In genomic region chr10:118732253-118733194, GRCh38 we compare ENCODE assay signal across 10 cellular contexts. TPM values are rescaled to one million over a fixed set of nuclear protein-coding genes. Genes with fewer than 3 reads are reported as not detected.
A peak's percentile ranks its signal among the peaks of the same experiment; 100 is the strongest.
DNase-seq lines count a peak whose midpoint lies in the region; ATAC-seq and TF ChIP-seq lines count a peak whose summit lies in the region.
"Had no signal": no experiment of that assay in that cellular context is flagged by ENCODE, and none has a peak within 500 bp of the region (broad histone marks: within the 10 kb centered on the region; RNA-seq: fewer than 3 reads in every experiment).

No MANE protein-coding gene starts in this region.

- H3K27me3 ChIP-seq in vagina: no peaks in the 10 kb centered on the region

- TF ChIP-seq CTCF in neural crest cell (conservative IDR thresholded peaks at IDR 0.05) (no peak), vagina (IDR thresholded peaks at IDR 0.05) (no peak)

- H3K9me3 ChIP-seq in vagina: no peaks in the 10 kb centered on the region

- H3K4me1 Mint-ChIP-seq in activated T-helper 1 cell treated with anti-CD3 and anti-CD28 coated beads, Interleukin-12 subunit alpha, Interleukin-12 subunit beta, Interleukin-2, Interleukin-4 antibody, amounts not matched to agents 30 ng/mL and 10 ng/mL and 1 ng/mL, durations not matched to agents 14 hours and 24 hours and 36 hours (ENCODE audit: low read depth): peaks cover 52% of the 10 kb centered on the region
- peaks cover 13% of the 10 kb centered on the region for H3K4me1 Mint-ChIP-seq in neural crest cell

- ATAC-seq in HG02798 (IDR thresholded peaks at IDR 0.05; ENCODE audit: poor library complexity, unreplicated experiment) (peak; percentile 80), HG02981 (IDR thresholded peaks at IDR 0.05; ENCODE audit: unreplicated experiment) (no peak)

- no peaks in the 10 kb centered on the region for H3K27me3 Mint-ChIP-seq in activated T-helper 1 cell treated with anti-CD3 and anti-CD28 coated beads, Interleukin-12 subunit alpha, Interleukin-12 subunit beta, Interleukin-2, Interleukin-4 antibody, amounts not matched to agents 30 ng/mL and 10 ng/mL and 1 ng/mL, durations not matched to agents 14 hours and 24 hours and 36 hours (ENCODE audit: insufficient read depth)
- H3K27me3 Mint-ChIP-seq in neural crest cell (ENCODE audit: low read depth): no peaks in the 10 kb centered on the region

- H3K4me3 Mint-ChIP-seq in activated T-helper 1 cell treated with anti-CD3 and anti-CD28 coated beads, Interleukin-12 subunit alpha, Interleukin-12 subunit beta, Interleukin-2, Interleukin-4 antibody, amounts not matched to agents 30 ng/mL and 10 ng/mL and 1 ng/mL, durations not matched to agents 14 hours and 24 hours and 36 hours: peak overlapping the region; percentile 28
- no peak overlapping the region for H3K4me3 Mint-ChIP-seq in neural crest cell

- H3K36me3 Mint-ChIP-seq in activated T-helper 1 cell treated with anti-CD3 and anti-CD28 coated beads, Interleukin-12 subunit alpha, Interleukin-12 subunit beta, Interleukin-2, Interleukin-4 antibody, amounts not matched to agents 30 ng/mL and 10 ng/mL and 1 ng/mL, durations not matched to agents 14 hours and 24 hours and 36 hours (ENCODE audit: low read depth): peaks cover 9% of the 10 kb centered on the region
- H3K36me3 Mint-ChIP-seq in neural crest cell (ENCODE audit: low read depth): no peaks in the 10 kb centered on the region

- intact Hi-C loops in activated T-helper 1 cell treated with anti-CD3 and anti-CD28 coated beads, Interleukin-12 subunit alpha, Interleukin-12 subunit beta, Interleukin-2, Interleukin-4 antibody, amounts not matched to agents 30 ng/mL and 10 ng/mL and 1 ng/mL, durations not matched to agents 14 hours and 24 hours and 36 hours (cut with micrococcal nuclease): loop anchor here (1.0 kb wide), 1 partner anchor 20 kb away; no protein-coding TSS in a partner anchor
- intact Hi-C loops in vagina (cut with DNase I): no loop called here

- no peak overlapping the region for H3K27ac Mint-ChIP-seq in activated T-helper 1 cell treated with anti-CD3 and anti-CD28 coated beads, Interleukin-12 subunit alpha, Interleukin-12 subunit beta, Interleukin-2, Interleukin-4 antibody, amounts not matched to agents 30 ng/mL and 10 ng/mL and 1 ng/mL, durations not matched to agents 14 hours and 24 hours and 36 hours
- peak overlapping the region; percentile 43 for H3K27ac Mint-ChIP-seq in neural crest cell (ENCODE audit: unreplicated experiment)
- H3K27ac Mint-ChIP-seq: activated T-helper 2 cell treated with anti-CD3 and anti-CD28 coated beads, Interferon-gamma antibody, Interleukin-2, Interleukin-4, amounts not matched to agents 10 μg/mL and 5 μg/mL and 100 μg/mL, durations not matched to agents 14 hours and 24 hours and 36 hours had no signal

- H3K4me1 ChIP-seq in vagina: peaks cover 76% of the 10 kb centered on the region

- H3K9me3 Mint-ChIP-seq in activated T-helper 1 cell treated with anti-CD3 and anti-CD28 coated beads, Interleukin-12 subunit alpha, Interleukin-12 subunit beta, Interleukin-2, Interleukin-4 antibody, amounts not matched to agents 30 ng/mL and 10 ng/mL and 1 ng/mL, durations not matched to agents 14 hours and 24 hours and 36 hours: no peaks in the 10 kb centered on the region
- H3K9me3 Mint-ChIP-seq in neural crest cell: no peaks in the 10 kb centered on the region
- H3K9me3 Mint-ChIP-seq: activated T-helper 2 cell treated with anti-CD3 and anti-CD28 coated beads, Interferon-gamma antibody, Interleukin-2, Interleukin-4, amounts not matched to agents 10 μg/mL and 5 μg/mL and 100 μg/mL, durations not matched to agents 14 hours and 24 hours and 36 hours had no signal

- no peak overlapping the region for H3K4me3 ChIP-seq in vagina

- H3K27ac ChIP-seq in vagina: no peak overlapping the region
- H3K27ac ChIP-seq: 22Rv1 had no signal

- no peak for TF ChIP-seq POLR2A in vagina (IDR thresholded peaks at IDR 0.05)

- no peaks in the 10 kb centered on the region for H3K36me3 ChIP-seq in vagina

- peak; percentile 48 for DNase-seq in NCI-H82 (lab: John Stamatoyannopoulos, UW)
- DNase-seq in NCI-H82 treated with DMSO at 0.1 percent for 48 hours (lab: John Stamatoyannopoulos, UW; ENCODE audit: unreplicated experiment): no peak
- DNase-seq in activated T-helper 1 cell treated with anti-CD3 and anti-CD28 coated beads, Interleukin-12 subunit alpha, Interleukin-12 subunit beta, Interleukin-2, Interleukin-4 antibody, amounts not matched to agents 30 ng/mL and 10 ng/mL and 1 ng/mL, durations not matched to agents 14 hours and 24 hours and 36 hours (ENCODE audit: low spot score): no peak
- DNase-seq in neural crest cell (ENCODE audit: low read depth, low spot score): no peak
- DNase-seq in SIG-M5 treated with dmso at 0.1 percent for 504 hours (lab: John Stamatoyannopoulos, UW; ENCODE audit: unreplicated experiment): no peak
- DNase-seq in vagina (ENCODE audit: extremely low spot score in 2 of 2): no peak

RNA-seq across cellular contexts. Expression of gene CACUL1, which starts 22.2 kb away (rescaled TPM):
- 30.1 and 32.7 TPM in 2 replicates for total RNA-seq in activated T-helper 1 cell treated with anti-CD3 and anti-CD28 coated beads, Interleukin-12 subunit alpha, Interleukin-12 subunit beta, Interleukin-2, Interleukin-4 antibody, amounts not matched to agents 30 ng/mL and 10 ng/mL and 1 ng/mL, durations not matched to agents 14 hours and 24 hours and 36 hours
- total RNA-seq in neural crest cell: 45.2 and 47.4 TPM in 2 replicates
- total RNA-seq in vagina: 13.8 TPM
